24 cellular contexts compared by ENCODE assay signal in genomic region chr2:210288376-210288775, GRCh38. TPM values are rescaled to one million over a fixed set of nuclear protein-coding genes. Genes with fewer than 3 reads are reported as not detected.
DNase-seq lines count a peak whose midpoint lies in the region; ATAC-seq and TF ChIP-seq lines count a peak whose summit lies in the region.
"Had no signal": no experiment of that assay in that cellular context is flagged by ENCODE, and none has a peak within 500 bp of the region (broad histone marks: within the 10 kb centered on the region; RNA-seq: fewer than 3 reads in every experiment).

No MANE protein-coding gene starts in this region.

- no peak overlapping the region for H3K27ac Mint-ChIP-seq in activated naive CD4-positive, alpha-beta T cell treated with anti-CD3 and anti-CD28 coated beads, Interleukin-2, amount 10 ng/mL, durations not matched to agents 7 days and 5 days
- H3K27ac Mint-ChIP-seq: CD8-positive, alpha-beta memory T cell; T-cell had no signal

- H3K9me3 ChIP-seq in skeletal muscle tissue (ENCODE audit: control insufficient read depth in 3 of 3, low read length in 3 of 3) (peaks cover 2 to 8% (median 3%) of the 10 kb centered on the region in 3 donors), left ventricle myocardium inferior (replicated peaks) (peaks cover 11% of the 10 kb centered on the region)

- H3K4me1 ChIP-seq in skeletal muscle tissue (ENCODE audit: control insufficient read depth in 3 of 3, insufficient read depth in 3 of 3, low read length in 3 of 3) = peaks cover 0 to 11% (median 7%) of the 10 kb centered on the region in 3 donors
- no peaks in the 10 kb centered on the region for H3K4me1 ChIP-seq in left ventricle myocardium inferior
- H3K4me1 ChIP-seq: BLaER1 had no signal

- no peak for TF ChIP-seq CTCF in omental fat pad (IDR thresholded peaks at IDR 0.05)
- TF ChIP-seq CTCF in left ventricle myocardium inferior (IDR thresholded peaks at IDR 0.05; ENCODE audit: borderline replicate concordance) = no peak

- no peaks in the 10 kb centered on the region for H3K4me1 Mint-ChIP-seq in activated naive CD4-positive, alpha-beta T cell treated with anti-CD3 and anti-CD28 coated beads, Interleukin-2, amount 10 ng/mL, durations not matched to agents 7 days and 5 days
- H3K4me1 Mint-ChIP-seq: CD8-positive, alpha-beta memory T cell; T-cell had no signal

- DNase-seq in NCI-H82 (lab: John Stamatoyannopoulos, UW) = peak; percentile 44
- no peak for DNase-seq in NCI-H82 treated with DMSO at 0.1 percent for 48 hours (lab: John Stamatoyannopoulos, UW; ENCODE audit: unreplicated experiment)
- DNase-seq in NCI-H2171 treated with DMSO at 0.1 percent for 48 hours (lab: John Stamatoyannopoulos, UW) = peak; percentile 82
- DNase-seq in left kidney (ENCODE audit: low read depth, low spot score) = peak; percentile 1
- DNase-seq in omental fat pad (ENCODE audit: low spot score) = no peak
- DNase-seq in activated naive CD4-positive, alpha-beta T cell treated with anti-CD3 and anti-CD28 coated beads, Interleukin-2, amount 10 ng/mL, durations not matched to agents 7 days and 5 days = no peak
- DNase-seq in left ventricle myocardium inferior = no peak
- DNase-seq: CD8-positive, alpha-beta memory T cell; DND-41; KG1; NCI-H1048; NCI-H2029; NCI-H345; NCI-H69; T-cell had no signal

- H3K27ac ChIP-seq in skeletal muscle tissue (ENCODE audit: low read depth, low read length) (peak overlapping the region; percentile 37), left ventricle myocardium inferior (replicated peaks) (no peak overlapping the region)
- H3K27ac ChIP-seq: BLaER1, SK-N-MC had no signal

- CTCF ChIA-PET in activated naive CD4-positive, alpha-beta T cell treated with anti-CD3 and anti-CD28 coated beads, Interleukin-2, amount 10 ng/mL, durations not matched to agents 7 days and 5 days (lab: Charles Lee) = no interaction called here

- no peak for ATAC-seq in omental fat pad (ENCODE audit: low FRiP score)
- ATAC-seq: GM12878, HepG2, Panc1, T-cell had no signal

- H3K4me3 Mint-ChIP-seq in activated naive CD4-positive, alpha-beta T cell treated with anti-CD3 and anti-CD28 coated beads, Interleukin-2, amount 10 ng/mL, durations not matched to agents 7 days and 5 days = no peak overlapping the region
- H3K4me3 Mint-ChIP-seq: CD8-positive, alpha-beta memory T cell; T-cell had no signal

- intact Hi-C loops in left ventricle myocardium inferior (cut with micrococcal nuclease) = no loop called here

- no peak overlapping the region for H3K9ac ChIP-seq in skeletal muscle tissue (ENCODE audit: low read depth in 1 of 3, low read length in 3 of 3)
- H3K9ac ChIP-seq: BLaER1 had no signal

- H3K4me3 ChIP-seq in skeletal muscle tissue (ENCODE audit: low read length in 3 of 3) (no peak overlapping the region), left ventricle myocardium inferior (no peak overlapping the region)
- H3K4me3 ChIP-seq: BLaER1, GM12878, SK-N-MC had no signal

- H3K27me3 ChIP-seq in skeletal muscle tissue (ENCODE audit: control insufficient read depth in 3 of 3, insufficient read depth in 3 of 3, low read length in 3 of 3) (no peaks in the 10 kb centered on the region), left ventricle myocardium inferior (ENCODE audit: low read depth) (no peaks in the 10 kb centered on the region)
- H3K27me3 ChIP-seq: BLaER1 had no signal

- H3K9me3 Mint-ChIP-seq in activated naive CD4-positive, alpha-beta T cell treated with anti-CD3 and anti-CD28 coated beads, Interleukin-2, amount 10 ng/mL, durations not matched to agents 7 days and 5 days = peaks cover 4% of the 10 kb centered on the region

- no peaks in the 10 kb centered on the region for H3K27me3 Mint-ChIP-seq in activated naive CD4-positive, alpha-beta T cell treated with anti-CD3 and anti-CD28 coated beads, Interleukin-2, amount 10 ng/mL, durations not matched to agents 7 days and 5 days

- no peaks in the 10 kb centered on the region for H3K36me3 Mint-ChIP-seq in activated naive CD4-positive, alpha-beta T cell treated with anti-CD3 and anti-CD28 coated beads, Interleukin-2, amount 10 ng/mL, durations not matched to agents 7 days and 5 days
- H3K36me3 Mint-ChIP-seq: CD8-positive, alpha-beta memory T cell; T-cell had no signal

- H3K36me3 ChIP-seq in skeletal muscle tissue (ENCODE audit: control insufficient read depth in 3 of 3, insufficient read depth in 3 of 3, low read length in 3 of 3) = peaks cover under 1 to 9% (median under 1%) of the 10 kb centered on the region in 3 donors
- H3K36me3 ChIP-seq in left ventricle myocardium inferior = no peaks in the 10 kb centered on the region
- H3K36me3 ChIP-seq: BLaER1 had no signal

RNA-seq across cellular contexts. Expression of gene MYL1, which starts 26.6 kb away (rescaled TPM):
- total RNA-seq in skeletal muscle tissue (6,507 TPM), omental fat pad (not detected), left ventricle myocardium inferior (0.36 TPM)
- total RNA-seq: A172; CD8-positive, alpha-beta memory T cell; GM12878; H1; HepG2; M059J; T-cell had no signal

Comparison
In these comparisons a context has a peak if more than half of its experiments do, and no peak if none do; other contexts are left out.
1. DNase-seq: peak in NCI-H82 (single experiment), NCI-H2171 treated with DMSO at 0.1 percent for 48 hours (single experiment) and left kidney (single experiment); none in NCI-H82 treated with DMSO at 0.1 percent for 48 hours (single experiment), omental fat pad (single experiment), activated naive CD4-positive, alpha-beta T cell treated with anti-CD3 and anti-CD28 coated beads, Interleukin-2, amount 10 ng/mL, durations not matched to agents 7 days and 5 days (single experiment) and left ventricle myocardium inferior (single experiment).
2. RNA of gene MYL1, which starts 26.6 kb away (total RNA-seq): 6,507 TPM in skeletal muscle tissue (single experiment); 0.36 TPM in left ventricle myocardium inferior (single experiment) and not detected in omental fat pad; every median in the first group is over 1,000 times any median in the second.